ENCODE assay signal across 8 cellular contexts in the genomic region with DNA sequence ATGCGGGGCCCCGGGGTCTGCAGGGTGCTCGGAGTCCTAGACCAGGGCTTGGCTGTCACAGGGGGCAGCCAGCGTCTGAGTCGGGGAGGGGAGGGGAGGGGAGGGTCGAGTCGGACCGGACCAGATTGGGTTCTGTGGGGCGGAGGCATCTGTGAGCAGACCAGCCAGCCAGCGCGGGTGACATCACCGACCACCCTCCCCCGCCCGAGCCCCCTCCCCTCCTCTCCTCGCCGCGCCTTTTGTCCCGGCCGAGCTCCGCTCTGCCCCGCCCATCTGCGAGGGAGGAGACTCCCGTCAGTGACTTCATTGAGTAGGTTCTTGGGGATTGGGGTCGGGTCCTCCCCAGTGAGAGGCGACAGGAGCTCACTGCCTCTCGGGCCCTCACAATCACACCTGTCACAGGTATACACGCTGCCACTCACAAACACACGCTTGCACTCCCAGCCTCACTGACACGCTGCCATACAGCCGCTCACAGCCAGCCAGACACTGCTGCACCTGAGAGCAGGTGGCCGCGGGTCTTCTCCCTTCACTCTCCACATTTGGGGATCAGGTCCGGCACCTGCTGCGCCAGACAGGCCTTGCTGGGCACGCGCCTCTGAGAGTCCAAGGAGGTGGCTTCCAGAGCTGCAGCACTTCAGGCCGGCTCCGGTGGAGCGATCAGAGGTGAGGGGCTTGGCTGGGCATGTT. TPM values are rescaled to one million over a fixed set of nuclear protein-coding genes. Genes with fewer than 3 reads are reported as not detected.
DNase-seq lines count a peak whose midpoint lies in the region; ATAC-seq and TF ChIP-seq lines count a peak whose summit lies in the region.

No MANE protein-coding gene starts in this region.

- no peak for ATAC-seq in HG03354 (IDR thresholded peaks at IDR 0.05; ENCODE audit: poor library complexity, severe bottlenecking, unreplicated experiment)

- H3K4me1 ChIP-seq in mononuclear cell (ENCODE audit: insufficient read depth, low read length) = peaks cover 37% of the 10 kb centered on the region
- H3K4me1 ChIP-seq in suprapubic skin = peaks cover 75% of the 10 kb centered on the region

- no peaks in the 10 kb centered on the region for H3K9me3 Mint-ChIP-seq in activated CD4-positive, alpha-beta memory T cell treated with anti-CD3 and anti-CD28 coated beads, Interleukin-2, amount 10 ng/mL, durations not matched to agents 7 days and 5 days

- no peak for TF ChIP-seq POLR2A in suprapubic skin (IDR thresholded peaks at IDR 0.05)

- peaks cover 58% of the 10 kb centered on the region for H3K4me1 Mint-ChIP-seq in activated CD4-positive, alpha-beta memory T cell treated with anti-CD3 and anti-CD28 coated beads, Interleukin-2, amount 10 ng/mL, durations not matched to agents 7 days and 5 days

- H3K27me3 Mint-ChIP-seq in activated CD4-positive, alpha-beta memory T cell treated with anti-CD3 and anti-CD28 coated beads, Interleukin-2, amount 10 ng/mL, durations not matched to agents 7 days and 5 days = no peaks in the 10 kb centered on the region

- H3K36me3 ChIP-seq in GM06990 (ENCODE audit: control insufficient read depth, insufficient read depth, low read length) (no peaks in the 10 kb centered on the region), suprapubic skin (no peaks in the 10 kb centered on the region)

- no peaks in the 10 kb centered on the region for H3K36me3 Mint-ChIP-seq in activated CD4-positive, alpha-beta memory T cell treated with anti-CD3 and anti-CD28 coated beads, Interleukin-2, amount 10 ng/mL, durations not matched to agents 7 days and 5 days (ENCODE audit: low read depth)

- no peak for TF ChIP-seq EP300 in suprapubic skin (IDR thresholded peaks at IDR 0.05)

- CTCF ChIA-PET in activated CD4-positive, alpha-beta memory T cell treated with anti-CD3 and anti-CD28 coated beads, Interleukin-2, amount 10 ng/mL, durations not matched to agents 7 days and 5 days (lab: Charles Lee) = interaction anchor here (0.8 to 2.2 kb wide), 4 partner anchors 37 to 106 kb away, joined by 3 to 10 read pairs (median 7); a partner anchor contains a TSS

- H3K27ac ChIP-seq in epithelial cell of prostate (peak overlapping the region; percentile 86), suprapubic skin (peak overlapping the region; percentile 83)

- TF ChIP-seq CTCF in GM06990 (IDR thresholded peaks at IDR 0.05; ENCODE audit: insufficient read depth, low read length, poor library complexity, severe bottlenecking) (no peak), suprapubic skin (IDR thresholded peaks at IDR 0.05) (no peak)

- 13% methylated on average over 21 of the region's 39 CpGs for WGBS in suprapubic skin

- DNase-seq in GM06990 (ENCODE audit: extremely low read depth, insufficient read length) (peak; percentile 59), NCI-H1092 (lab: John Stamatoyannopoulos, UW) (peak; percentile 44), epithelial cell of prostate (ENCODE audit: low read depth, low spot score) (no peak), suprapubic skin (ENCODE audit: low spot score in 2 of 2) (peak; percentile 80 to 82), NOMO-1 (lab: John Stamatoyannopoulos, UW; ENCODE audit: unreplicated experiment in 2 of 2) (no peak)
- peak; percentile 43 for DNase-seq in activated CD4-positive, alpha-beta memory T cell treated with anti-CD3 and anti-CD28 coated beads, Interleukin-2, amount 10 ng/mL, durations not matched to agents 7 days and 5 days

- H3K4me3 ChIP-seq in GM06990 (replicated peaks; ENCODE audit: low read depth, low read length) (peak overlapping the region; percentile 83), mononuclear cell (ENCODE audit: low read length) (peak overlapping the region; percentile 80), suprapubic skin (peak overlapping the region; percentile 80)

- H3K4me3 Mint-ChIP-seq in activated CD4-positive, alpha-beta memory T cell treated with anti-CD3 and anti-CD28 coated beads, Interleukin-2, amount 10 ng/mL, durations not matched to agents 7 days and 5 days = peak overlapping the region; percentile 75

- H3K9me3 ChIP-seq in mononuclear cell (ENCODE audit: low read depth, low read length) (no peaks in the 10 kb centered on the region), suprapubic skin (no peaks in the 10 kb centered on the region)

- H3K27me3 ChIP-seq in GM06990 (replicated peaks; ENCODE audit: control insufficient read depth, insufficient read depth, low read length) = no peaks in the 10 kb centered on the region
- H3K27me3 ChIP-seq in mononuclear cell (ENCODE audit: insufficient read depth, low read length) = no peaks in the 10 kb centered on the region
- H3K27me3 ChIP-seq in suprapubic skin = no peaks in the 10 kb centered on the region

- H3K27ac Mint-ChIP-seq in activated CD4-positive, alpha-beta memory T cell treated with anti-CD3 and anti-CD28 coated beads, Interleukin-2, amount 10 ng/mL, durations not matched to agents 7 days and 5 days = no peak overlapping the region

- POLR2A ChIA-PET in activated CD4-positive, alpha-beta memory T cell treated with anti-CD3 and anti-CD28 coated beads, Interleukin-2, amount 10 ng/mL, durations not matched to agents 7 days and 5 days (lab: Charles Lee) = interaction anchor here (0.9 to 2.2 kb wide), 7 partner anchors 12 to 343 kb away, joined by 3 to 10 read pairs (median 4); a partner anchor contains a TSS

RNA-seq across cellular contexts. Expression of a gene that starts 0.5 kb away (rescaled TPM):
- total RNA-seq in activated CD4-positive, alpha-beta memory T cell treated with anti-CD3 and anti-CD28 coated beads, Interleukin-2, amount 10 ng/mL, durations not matched to agents 7 days and 5 days = 1 to 10 TPM; 3.2 to 4.1 TPM
- total RNA-seq in mononuclear cell = 1.2 TPM
- 1 to 10 TPM in 3 of 4 donors, under 1 TPM in 1; 0.98 to 4.7 (median 1.6) TPM for total RNA-seq in suprapubic skin

RNA-seq across cellular contexts. Expression of a gene that starts 32.0 kb away (rescaled TPM):
- total RNA-seq in activated CD4-positive, alpha-beta memory T cell treated with anti-CD3 and anti-CD28 coated beads, Interleukin-2, amount 10 ng/mL, durations not matched to agents 7 days and 5 days = not detected
- total RNA-seq in mononuclear cell = not detected
- total RNA-seq in suprapubic skin = 1 to 10 TPM in 2 of 4 donors, under 1 TPM in 2; 0.26 to 4.2 (median 1.2) TPM

Comparison
In these comparisons a context has a peak if more than half of its experiments do, and no peak if none do; other contexts are left out.
1. DNase-seq: peak in GM06990 (single experiment), NCI-H1092 (single experiment), activated CD4-positive, alpha-beta memory T cell treated with anti-CD3 and anti-CD28 coated beads, Interleukin-2, amount 10 ng/mL, durations not matched to agents 7 days and 5 days (single experiment) and suprapubic skin (2 of 2); none in epithelial cell of prostate (single experiment) and NOMO-1 (0 of 2).
2. Peak in every context shown above with its lines, with median percentiles within 50 percentile points of each other: H3K4me3 ChIP-seq.